ENCODE assay signal across 19 cellular contexts in the genomic region with DNA sequence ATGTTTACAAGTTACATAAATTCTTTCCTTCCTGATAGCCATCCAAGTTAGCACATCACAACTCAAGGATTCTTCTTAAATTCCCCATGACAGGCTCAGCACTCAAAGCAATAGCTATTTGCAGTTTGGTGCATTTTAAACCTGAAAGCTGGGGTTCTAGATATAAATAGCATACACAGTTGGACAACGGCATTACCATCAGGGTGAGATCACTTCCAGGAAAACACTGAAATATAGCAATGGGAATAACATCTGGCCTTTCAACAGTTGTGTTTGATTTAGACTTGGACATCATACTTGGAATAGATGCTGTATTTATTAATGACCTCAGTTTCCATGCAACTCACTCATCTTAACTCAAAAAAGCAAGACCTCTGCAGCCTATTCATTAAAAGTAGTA. TPM values are rescaled to one million over a fixed set of nuclear protein-coding genes. Genes with fewer than 3 reads are reported as not detected.
DNase-seq lines count a peak whose midpoint lies in the region; ATAC-seq and TF ChIP-seq lines count a peak whose summit lies in the region.
"Had no signal": no experiment of that assay in that cellular context is flagged by ENCODE, and none has a peak within 500 bp of the region (broad histone marks: within the 10 kb centered on the region; RNA-seq: fewer than 3 reads in every experiment).

No MANE protein-coding gene starts in this region.

- H2BK20ac ChIP-seq in H9 (ENCODE audit: low read depth, low read length, poor library complexity, severe bottlenecking), result no peak overlapping the region

- no peaks in the 10 kb centered on the region for H3K36me3 Mint-ChIP-seq in H9 (ENCODE audit: insufficient read depth in 1 of 3, low read depth in 3 of 3)
- H3K36me3 Mint-ChIP-seq: activated naive CD4-positive, alpha-beta T cell treated with anti-CD3 and anti-CD28 coated beads, Interleukin-2, amount 50 U/mL, for 72 hours had no signal

- H3K9me3 ChIP-seq in H9 (ENCODE audit: control insufficient read depth, low read depth, low read length) (no peaks in the 10 kb centered on the region), testis (no peaks in the 10 kb centered on the region)

- no peak overlapping the region for H3K18ac ChIP-seq in H9 (ENCODE audit: insufficient read length, low read depth, low read length)

- H3K9ac ChIP-seq in H9 (ENCODE audit: extremely low read depth, insufficient read length, low read length), result no peak overlapping the region

- peak; percentile 92 for ATAC-seq in SK-N-SH treated with all-trans-retinoic acid at 6 μM for 48 hours
- ATAC-seq in sciatic nerve, result peak; percentile 90
- ATAC-seq: activated CD4-positive, alpha-beta T cell treated with anti-CD3 and anti-CD28 coated beads for 36 hours; activated naive CD4-positive, alpha-beta T cell treated with anti-CD3 and anti-CD28 coated beads, Interleukin-2, amount 50 U/mL, for 72 hours; GM12878; stimulated activated naive CD8-positive, alpha-beta T cell treated with anti-CD3 and anti-CD28 coated beads, Interleukin-15, amount 100 ng/mL, for 72 hours had no signal

- H3K79me1 ChIP-seq in H9 (ENCODE audit: insufficient read depth, low read depth, low read length, poor library complexity, severe bottlenecking), result no peaks in the 10 kb centered on the region

- H3K23ac ChIP-seq in H9 (ENCODE audit: insufficient read length, low read depth, low read length), result no peak overlapping the region

- no peak overlapping the region for H3K4me3 Mint-ChIP-seq in H9
- H3K4me3 Mint-ChIP-seq: activated CD4-positive, alpha-beta T cell treated with anti-CD3 and anti-CD28 coated beads for 36 hours; stimulated activated naive CD8-positive, alpha-beta T cell treated with anti-CD3 and anti-CD28 coated beads, Interleukin-15, amount 100 ng/mL, for 72 hours; T-helper 1 cell treated with Interleukin-12 subunit alpha and Interleukin-12 subunit beta and Interleukin-4 antibody, amounts not matched to agents 30 μg/mL and 1 μg/mL, for 36 hours had no signal

- H3K4ac ChIP-seq in H9 (ENCODE audit: low read depth, low read length), result no peak overlapping the region

- H3K4me3 ChIP-seq in BJ (ENCODE audit: low read depth, low read length), result no peak overlapping the region
- H3K4me3 ChIP-seq in fibroblast of pulmonary artery (replicated peaks; ENCODE audit: low read depth, low read length), result no peak overlapping the region
- H3K4me3 ChIP-seq in testis, result no peak overlapping the region
- H3K4me3 ChIP-seq: GM12878, PC-9, skin epidermis had no signal

- TF ChIP-seq POLR2A in testis (IDR thresholded peaks at IDR 0.05), result no peak

- no peak for TF ChIP-seq CTCF in BJ (IDR thresholded peaks at IDR 0.05; ENCODE audit: insufficient read depth, low read depth, low read length)
- TF ChIP-seq CTCF in fibroblast of pulmonary artery (IDR thresholded peaks at IDR 0.05; ENCODE audit: low read length, missing control alignments), result no peak
- no peak for TF ChIP-seq CTCF in H9 (conservative IDR thresholded peaks at IDR 0.05)
- TF ChIP-seq CTCF in testis (IDR thresholded peaks at IDR 0.05), result no peak

- no peak overlapping the region for H4K8ac ChIP-seq in H9 (replicated peaks; ENCODE audit: insufficient read length, low read depth, low read length)

- H3K9me3 Mint-ChIP-seq in H9, result no peaks in the 10 kb centered on the region; a peak in 1 of 5 replicates
- H3K9me3 Mint-ChIP-seq: stimulated activated naive CD8-positive, alpha-beta T cell treated with anti-CD3 and anti-CD28 coated beads, Interleukin-15, amount 100 ng/mL, for 72 hours; T-helper 1 cell treated with Interleukin-12 subunit alpha and Interleukin-12 subunit beta and Interleukin-4 antibody, amounts not matched to agents 30 μg/mL and 1 μg/mL, for 36 hours had no signal

- H3T11ph ChIP-seq in H9 (ENCODE audit: low read length), result no peak overlapping the region

- H3K27ac ChIP-seq in H9 (ENCODE audit: insufficient read length, low read depth, low read length) (no peak overlapping the region), testis (no peak overlapping the region)
- H3K27ac ChIP-seq: PC-9 had no signal

- no peak overlapping the region for H2BK5ac ChIP-seq in H9 (ENCODE audit: insufficient read length, low read length)

- H4K20me1 ChIP-seq in H9 (ENCODE audit: control insufficient read depth, insufficient read depth, insufficient read length), result no peaks in the 10 kb centered on the region

- H3K27me3 Mint-ChIP-seq in H9 (ENCODE audit: low read depth), result peaks cover 18% of the 10 kb centered on the region

- POLR2A ChIA-PET in BJ (lab: Charles Lee), result no interaction called here

- CTCF ChIA-PET in BJ (lab: Yijun Ruan, JAX), result interaction anchor here (2.0 kb wide), 1 partner anchor 78 kb away, joined by 7 read pairs; no protein-coding TSS in a partner anchor

- no peak overlapping the region for H2AFZ ChIP-seq in H9 (ENCODE audit: low read length)
- H2AFZ ChIP-seq: PC-9 had no signal

- H3K4me1 Mint-ChIP-seq in H9, result peaks cover 15 to 18% of the 10 kb centered on the region in 2 experiments
- H3K4me1 Mint-ChIP-seq: activated CD4-positive, alpha-beta T cell treated with anti-CD3 and anti-CD28 coated beads for 36 hours; stimulated activated naive CD8-positive, alpha-beta T cell treated with anti-CD3 and anti-CD28 coated beads, Interleukin-15, amount 100 ng/mL, for 72 hours had no signal

- no peak overlapping the region for H3K27ac Mint-ChIP-seq in H9
- H3K27ac Mint-ChIP-seq: activated CD4-positive, alpha-beta T cell treated with anti-CD3 and anti-CD28 coated beads for 36 hours; activated naive CD4-positive, alpha-beta T cell treated with anti-CD3 and anti-CD28 coated beads, Interleukin-2, amount 50 U/mL, for 72 hours; stimulated activated naive CD8-positive, alpha-beta T cell treated with anti-CD3 and anti-CD28 coated beads, Interleukin-15, amount 100 ng/mL, for 72 hours; T-helper 1 cell treated with Interleukin-12 subunit alpha and Interleukin-12 subunit beta and Interleukin-4 antibody, amounts not matched to agents 30 μg/mL and 1 μg/mL, for 36 hours had no signal

- intact Hi-C loops in sciatic nerve (cut with DNase I), result no loop called here
- intact Hi-C loops in testis (cut with DNase I; ENCODE audit: low total_unique reads), result no loop called here

- no peak overlapping the region for H4K5ac ChIP-seq in H9 (ENCODE audit: insufficient read length, low read depth, low read length)

- H4K91ac ChIP-seq in H9 (ENCODE audit: insufficient read length, low read depth, low read length), result no peak overlapping the region

- H3K23me2 ChIP-seq in H9 (ENCODE audit: insufficient read length, low read depth, low read length, poor library complexity, severe bottlenecking), result no peaks in the 10 kb centered on the region

- H2BK120ac ChIP-seq in H9 (ENCODE audit: low read depth, low read length, poor library complexity, severe bottlenecking), result no peak overlapping the region

- H3K79me2 ChIP-seq in H9 (ENCODE audit: insufficient read depth, low read length), result no peaks in the 10 kb centered on the region

- H3K14ac ChIP-seq in H9 (ENCODE audit: insufficient read depth, low read length), result no peak overlapping the region

- no peak overlapping the region for H2BK15ac ChIP-seq in H9 (ENCODE audit: low read depth, low read length)

- no peak overlapping the region for H3K4me2 ChIP-seq in H9 (ENCODE audit: insufficient read depth, insufficient read length, low read length)
- H3K4me2 ChIP-seq: PC-9 had no signal

- H2BK12ac ChIP-seq in H9 (ENCODE audit: insufficient read length, low read depth, low read length), result no peak overlapping the region

- no peak overlapping the region for H3K56ac ChIP-seq in H9 (ENCODE audit: insufficient read length, low read depth, low read length)

- H3K27me3 ChIP-seq in BJ (ENCODE audit: control insufficient read depth, insufficient read depth, low read length), result no peaks in the 10 kb centered on the region
- no peaks in the 10 kb centered on the region for H3K27me3 ChIP-seq in H9 (ENCODE audit: insufficient read depth, low read length)
- no peaks in the 10 kb centered on the region for H3K27me3 ChIP-seq in testis

- no CpG with 5 or more reads among the region's 1 CpG for WGBS in H9 (ENCODE audit: extremely low coverage, insufficient read length, low lambda C conversion rate)
- 52 to 74% methylated on average over 1 of the region's 1 CpG for WGBS in testis, 2 donors

- H2AK5ac ChIP-seq in H9 (ENCODE audit: insufficient read length, low read length), result no peak overlapping the region

- H3K36me3 ChIP-seq in BJ (ENCODE audit: control insufficient read depth, insufficient read depth, low read length) (no peaks in the 10 kb centered on the region), testis (ENCODE audit: low read depth, missing control alignments) (no peaks in the 10 kb centered on the region)

- peaks cover 5% of the 10 kb centered on the region; the same call in 1 of the 2 replicates for H3K4me1 ChIP-seq in H9 (ENCODE audit: insufficient read depth, low read length)
- no peaks in the 10 kb centered on the region for H3K4me1 ChIP-seq in testis

- DNase-seq in BJ (ENCODE audit: low read depth) (peak; percentile 73), fibroblast of pulmonary artery (ENCODE audit: low read depth) (peak; percentile 83), sciatic nerve (ENCODE audit: low spot score) (no peak), RPMI8226 (no peak), H9 (no peak), SW480 (ENCODE audit: low spot score) (no peak), testis (no peak)
- DNase-seq: activated CD4-positive, alpha-beta T cell treated with anti-CD3 and anti-CD28 coated beads for 36 hours; C1 segment of cervical spinal cord; NCI-H1930; NCI-H526; PC-9; stimulated activated naive CD8-positive, alpha-beta T cell treated with anti-CD3 and anti-CD28 coated beads, Interleukin-15, amount 100 ng/mL, for 72 hours had no signal

TF ChIP-seq in SK-N-SH treated with all-trans-retinoic acid at 6 μM for 48 hours, 23 proteins besides CTCF, POLR2A, EP300 and RAD21:
- no peak for TF ChIP-seq OSR1 (CRISPR knock-in tag; IDR thresholded peaks at IDR 0.05)
- no peak for TF ChIP-seq ZNF8 (CRISPR knock-in tag; IDR thresholded peaks at IDR 0.05)

RNA-seq across cellular contexts. Expression of a gene that starts 24.7 kb away (rescaled TPM):
- polyA plus RNA-seq in BJ (2011; rRNA removed) (0.10 TPM in 1 of 2 replicates, not detected in the other), testis (ENCODE audit: insufficient read depth, low read depth, low replicate concordance) (14.5 TPM)
- not detected in 2 replicates for polyA minus RNA-seq in BJ (2011; rRNA and poly(A)+ RNA removed)
- total RNA-seq in sciatic nerve (not detected), H9 (2021) (not detected in 2 replicates), testis (1 to 10 TPM in 1 of 2 donors, under 1 TPM in 1; 0.87 to 6.6 TPM)
- total RNA-seq: activated CD4-positive, alpha-beta T cell treated with anti-CD3 and anti-CD28 coated beads for 36 hours; activated naive CD4-positive, alpha-beta T cell treated with anti-CD3 and anti-CD28 coated beads, Interleukin-2, amount 50 U/mL, for 72 hours; epithelial cell of proximal tubule; GM12878; PC-9 had no signal
- polyA plus RNA-seq: GM12878 had no signal

RNA-seq across cellular contexts. Expression of a gene that starts 49.3 kb away (rescaled TPM):
- polyA plus RNA-seq in BJ (2011; rRNA removed) (987 and 1,228 TPM in 2 replicates), testis (ENCODE audit: insufficient read depth, low read depth, low replicate concordance) (77.2 TPM)
- 332 and 387 TPM in 2 replicates for polyA minus RNA-seq in BJ (2011; rRNA and poly(A)+ RNA removed)
- total RNA-seq in sciatic nerve (232 TPM), H9 (2021) (3.2 and 4.7 TPM in 2 replicates), testis (10 to 100 TPM in 1 of 2 donors, 1 to 10 TPM in 1; 9.0 to 15.4 TPM)
- total RNA-seq: activated CD4-positive, alpha-beta T cell treated with anti-CD3 and anti-CD28 coated beads for 36 hours; activated naive CD4-positive, alpha-beta T cell treated with anti-CD3 and anti-CD28 coated beads, Interleukin-2, amount 50 U/mL, for 72 hours had no signal

Comparison
In these comparisons a context has a peak if more than half of its experiments do, and no peak if none do; other contexts are left out.
1. DNase-seq: peak in BJ (single experiment) and fibroblast of pulmonary artery (single experiment); none in sciatic nerve (single experiment), RPMI8226 (single experiment), H9 (single experiment), SW480 (single experiment) and testis (single experiment).
2. RNA of a gene that starts 49.3 kb away (total RNA-seq): 232 TPM in sciatic nerve (single experiment); 9.0 to 15.4 TPM in testis and 3.2 to 4.7 TPM in H9; every median in the first group is over 10 times any median in the second.